ENCODE assay signal across 1 cellular context in genomic region chr7:1853619-1854520, GRCh38.
TF ChIP-seq lines count a peak whose summit lies in the region.

No MANE protein-coding gene starts in this region.

TF ChIP-seq in K562, 482 proteins besides CTCF, POLR2A, EP300 and RAD21 (continued from another document and continues in another):
- TF ChIP-seq NFYB (IDR thresholded peaks at IDR 0.05; ENCODE audit: extremely low read depth, insufficient read length) = no peak
- TF ChIP-seq, protein P1, sequence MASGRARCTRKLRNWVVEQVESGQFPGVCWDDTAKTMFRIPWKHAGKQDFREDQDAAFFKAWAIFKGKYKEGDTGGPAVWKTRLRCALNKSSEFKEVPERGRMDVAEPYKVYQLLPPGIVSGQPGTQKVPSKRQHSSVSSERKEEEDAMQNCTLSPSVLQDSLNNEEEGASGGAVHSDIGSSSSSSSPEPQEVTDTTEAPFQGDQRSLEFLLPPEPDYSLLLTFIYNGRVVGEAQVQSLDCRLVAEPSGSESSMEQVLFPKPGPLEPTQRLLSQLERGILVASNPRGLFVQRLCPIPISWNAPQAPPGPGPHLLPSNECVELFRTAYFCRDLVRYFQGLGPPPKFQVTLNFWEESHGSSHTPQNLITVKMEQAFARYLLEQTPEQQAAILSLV (tag; IDR thresholded peaks at IDR 0.05) = no peak
- no peak for TF ChIP-seq TAF7 (tag; IDR thresholded peaks at IDR 0.05)
- no peak for TF ChIP-seq SIN3B (IDR thresholded peaks at IDR 0.05; ENCODE audit: low read depth)
- no peak for TF ChIP-seq ZBTB43 (CRISPR knock-in tag; IDR thresholded peaks at IDR 0.05)
- TF ChIP-seq, protein P2, sequence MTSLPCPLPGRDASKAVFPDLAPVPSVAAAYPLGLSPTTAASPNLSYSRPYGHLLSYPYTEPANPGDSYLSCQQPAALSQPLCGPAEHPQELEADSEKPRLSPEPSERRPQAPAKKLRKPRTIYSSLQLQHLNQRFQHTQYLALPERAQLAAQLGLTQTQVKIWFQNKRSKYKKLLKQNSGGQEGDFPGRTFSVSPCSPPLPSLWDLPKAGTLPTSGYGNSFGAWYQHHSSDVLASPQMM (CRISPR knock-in tag; IDR thresholded peaks at IDR 0.05) = no peak
- 0 out of 2 replicates have a peak, but pooled peaks have one; percentile 5 for TF ChIP-seq ETS1 (conservative IDR thresholded peaks at IDR 0.05; ENCODE audit: control insufficient read depth, low read depth, low read length)
- no peak for TF ChIP-seq RB1 (IDR thresholded peaks at IDR 0.05; ENCODE audit: low read depth)
- peak; percentile 46 for TF ChIP-seq PKNOX1 (IDR thresholded peaks at IDR 0.05)
- TF ChIP-seq CREM (IDR thresholded peaks at IDR 0.05; ENCODE audit: low read depth) = 0 out of 2 replicates have a peak, but pooled peaks have one; percentile 35
- TF ChIP-seq SMAD1 (IDR thresholded peaks at IDR 0.05; ENCODE audit: low read depth, low read length, partially characterized antibody) = no peak
- no peak for TF ChIP-seq EP400 (IDR thresholded peaks at IDR 0.05)
- TF ChIP-seq PPARD (CRISPR knock-in tag; IDR thresholded peaks at IDR 0.05) = no peak
- TF ChIP-seq MEIS2 (IDR thresholded peaks at IDR 0.05; ENCODE audit: partially characterized antibody) = peak; percentile 8
- TF ChIP-seq ETV5 (CRISPR knock-in tag; IDR thresholded peaks at IDR 0.05; ENCODE audit: low read depth) = no peak
- TF ChIP-seq, protein P3, sequence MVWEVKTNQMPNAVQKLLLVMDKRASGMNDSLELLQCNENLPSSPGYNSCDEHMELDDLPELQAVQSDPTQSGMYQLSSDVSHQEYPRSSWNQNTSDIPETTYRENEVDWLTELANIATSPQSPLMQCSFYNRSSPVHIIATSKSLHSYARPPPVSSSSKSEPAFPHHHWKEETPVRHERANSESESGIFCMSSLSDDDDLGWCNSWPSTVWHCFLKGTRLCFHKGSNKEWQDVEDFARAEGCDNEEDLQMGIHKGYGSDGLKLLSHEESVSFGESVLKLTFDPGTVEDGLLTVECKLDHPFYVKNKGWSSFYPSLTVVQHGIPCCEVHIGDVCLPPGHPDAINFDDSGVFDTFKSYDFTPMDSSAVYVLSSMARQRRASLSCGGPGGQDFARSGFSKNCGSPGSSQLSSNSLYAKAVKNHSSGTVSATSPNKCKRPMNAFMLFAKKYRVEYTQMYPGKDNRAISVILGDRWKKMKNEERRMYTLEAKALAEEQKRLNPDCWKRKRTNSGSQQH (CRISPR knock-in tag; IDR thresholded peaks at IDR 0.05) = no peak
- no peak for TF ChIP-seq GATAD2A (IDR thresholded peaks at IDR 0.05)
- no peak for TF ChIP-seq SNRNP70 (optimal IDR thresholded peaks at IDR 0.05; ENCODE audit: low read depth, low read length)
- TF ChIP-seq, protein P4, sequence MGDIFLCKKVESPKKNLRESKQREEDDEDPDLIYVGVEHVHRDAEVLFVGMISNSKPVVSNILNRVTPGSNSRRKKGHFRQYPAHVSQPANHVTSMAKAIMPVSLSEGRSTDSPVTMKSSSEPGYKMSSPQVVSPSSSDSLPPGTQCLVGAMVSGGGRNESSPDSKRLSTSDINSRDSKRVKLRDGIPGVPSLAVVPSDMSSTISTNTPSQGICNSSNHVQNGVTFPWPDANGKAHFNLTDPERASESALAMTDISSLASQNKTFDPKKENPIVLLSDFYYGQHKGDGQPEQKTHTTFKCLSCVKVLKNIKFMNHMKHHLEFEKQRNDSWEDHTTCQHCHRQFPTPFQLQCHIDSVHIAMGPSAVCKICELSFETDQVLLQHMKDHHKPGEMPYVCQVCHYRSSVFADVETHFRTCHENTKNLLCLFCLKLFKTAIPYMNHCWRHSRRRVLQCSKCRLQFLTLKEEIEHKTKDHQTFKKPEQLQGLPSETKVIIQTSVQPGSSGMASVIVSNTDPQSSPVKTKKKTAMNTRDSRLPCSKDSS (IDR thresholded peaks at IDR 0.05; ENCODE audit: low read depth, partially characterized antibody) = no peak
- no peak for TF ChIP-seq PHTF2 (CRISPR knock-in tag; IDR thresholded peaks at IDR 0.05)
- TF ChIP-seq SP1 (CRISPR knock-in tag; IDR thresholded peaks at IDR 0.05) = 0 out of 2 replicates have a peak, but pooled peaks have one; percentile 13
- no peak for TF ChIP-seq CUX1 (CRISPR knock-in tag; IDR thresholded peaks at IDR 0.05)
- no peak for TF ChIP-seq ZNF174 (CRISPR knock-in tag; IDR thresholded peaks at IDR 0.05)
- TF ChIP-seq MNT (conservative IDR thresholded peaks at IDR 0.05) = peak; percentile 51 to 63
- no peak for TF ChIP-seq ZNF79 (CRISPR knock-in tag; IDR thresholded peaks at IDR 0.05; ENCODE audit: low read depth)
- no peak for TF ChIP-seq NR2C2 (CRISPR knock-in tag; IDR thresholded peaks at IDR 0.05)
- no peak for TF ChIP-seq NR2C2 (tag; IDR thresholded peaks at IDR 0.05)
- no peak for TF ChIP-seq ELF1 (tag; IDR thresholded peaks at IDR 0.05)
- no peak for TF ChIP-seq ZSCAN32 (CRISPR knock-in tag; IDR thresholded peaks at IDR 0.05)
- TF ChIP-seq RBM22 (IDR thresholded peaks at IDR 0.05; ENCODE audit: low read depth, low read length, poor library complexity, severe bottlenecking) = peak; percentile 20
- 0 out of 2 replicates have a peak, but pooled peaks have one; percentile 9 for TF ChIP-seq MYC (IDR thresholded peaks at IDR 0.05; ENCODE audit: low read depth, low read length)
- peak; percentile 16; the same call in 1 of the 2 replicates for TF ChIP-seq MYC (CRISPR knock-in tag; IDR thresholded peaks at IDR 0.05; ENCODE audit: borderline replicate concordance, low read depth)
- no peak for TF ChIP-seq MED1 (CRISPR knock-in tag; IDR thresholded peaks at IDR 0.05; ENCODE audit: borderline replicate concordance)
- peak; percentile 78 for TF ChIP-seq EGR1 (conservative IDR thresholded peaks at IDR 0.05)
- TF ChIP-seq RBM17 (IDR thresholded peaks at IDR 0.05; ENCODE audit: borderline replicate concordance, low read depth, low read length) = no peak
- no peak for TF ChIP-seq MYNN (IDR thresholded peaks at IDR 0.05)
- no peak for TF ChIP-seq MYNN (CRISPR knock-in tag; IDR thresholded peaks at IDR 0.05)
- no peak for TF ChIP-seq CC2D1A (IDR thresholded peaks at IDR 0.05)
- TF ChIP-seq, protein P5, sequence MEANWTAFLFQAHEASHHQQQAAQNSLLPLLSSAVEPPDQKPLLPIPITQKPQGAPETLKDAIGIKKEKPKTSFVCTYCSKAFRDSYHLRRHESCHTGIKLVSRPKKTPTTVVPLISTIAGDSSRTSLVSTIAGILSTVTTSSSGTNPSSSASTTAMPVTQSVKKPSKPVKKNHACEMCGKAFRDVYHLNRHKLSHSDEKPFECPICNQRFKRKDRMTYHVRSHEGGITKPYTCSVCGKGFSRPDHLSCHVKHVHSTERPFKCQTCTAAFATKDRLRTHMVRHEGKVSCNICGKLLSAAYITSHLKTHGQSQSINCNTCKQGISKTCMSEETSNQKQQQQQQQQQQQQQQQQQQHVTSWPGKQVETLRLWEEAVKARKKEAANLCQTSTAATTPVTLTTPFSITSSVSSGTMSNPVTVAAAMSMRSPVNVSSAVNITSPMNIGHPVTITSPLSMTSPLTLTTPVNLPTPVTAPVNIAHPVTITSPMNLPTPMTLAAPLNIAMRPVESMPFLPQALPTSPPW (CRISPR knock-in tag; IDR thresholded peaks at IDR 0.05) = peak; percentile 39
- TF ChIP-seq, protein P6, sequence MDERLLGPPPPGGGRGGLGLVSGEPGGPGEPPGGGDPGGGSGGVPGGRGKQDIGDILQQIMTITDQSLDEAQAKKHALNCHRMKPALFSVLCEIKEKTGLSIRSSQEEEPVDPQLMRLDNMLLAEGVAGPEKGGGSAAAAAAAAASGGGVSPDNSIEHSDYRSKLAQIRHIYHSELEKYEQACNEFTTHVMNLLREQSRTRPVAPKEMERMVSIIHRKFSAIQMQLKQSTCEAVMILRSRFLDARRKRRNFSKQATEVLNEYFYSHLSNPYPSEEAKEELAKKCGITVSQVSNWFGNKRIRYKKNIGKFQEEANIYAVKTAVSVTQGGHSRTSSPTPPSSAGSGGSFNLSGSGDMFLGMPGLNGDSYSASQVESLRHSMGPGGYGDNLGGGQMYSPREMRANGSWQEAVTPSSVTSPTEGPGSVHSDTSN (CRISPR knock-in tag; IDR thresholded peaks at IDR 0.05; ENCODE audit: low read depth) = no peak
- TF ChIP-seq, protein P6 (tag; conservative IDR thresholded peaks at IDR 0.05; ENCODE audit: low read depth) = peak; percentile 58
- TF ChIP-seq ZBTB7A (IDR thresholded peaks at IDR 0.05; ENCODE audit: borderline replicate concordance, control insufficient read depth, low read depth, low read length) = peak; percentile 17; the same call in 1 of the 2 replicates
- no peak for TF ChIP-seq NR1H2 (CRISPR knock-in tag; IDR thresholded peaks at IDR 0.05)
- no peak for TF ChIP-seq NFE2 (IDR thresholded peaks at IDR 0.05; ENCODE audit: low read depth)
- no peak for TF ChIP-seq THRAP3 (IDR thresholded peaks at IDR 0.05; ENCODE audit: borderline replicate concordance)
- peak in 1 of 2 experiments; percentile 73; a peak in 3 of 4 replicates for TF ChIP-seq SIN3A (IDR thresholded peaks at IDR 0.05; ENCODE audit: borderline replicate concordance in 2 of 2, control insufficient read depth in 1 of 2, low read depth in 2 of 2, low read length in 2 of 2)
- no peak for TF ChIP-seq PTRF (tag; IDR thresholded peaks at IDR 0.05)
